In genomic region chr1:44812822-44813543, GRCh38 we compare ENCODE assay signal across 9 cellular contexts. TPM values are rescaled to one million over a fixed set of nuclear protein-coding genes. Genes with fewer than 3 reads are reported as not detected.
A peak's percentile ranks its signal among the peaks of the same experiment; 100 is the strongest.
DNase-seq lines count a peak whose midpoint lies in the region; TF ChIP-seq lines count a peak whose summit lies in the region.
"Had no signal": no experiment of that assay in that cellular context is flagged by ENCODE, and none has a peak within 500 bp of the region (broad histone marks: within the 10 kb centered on the region; RNA-seq: fewer than 3 reads in every experiment).

No MANE protein-coding gene starts in this region.

- WGBS in mammary epithelial cell (ENCODE audit: low coverage, missing lambda C conversion rate): 85% methylated on average over 4 of the region's 48 CpGs
- WGBS in testis, 2 donors: 62 to 82% methylated on average over 33 to 48 of the region's 48 CpGs

- peaks cover 35% of the 10 kb centered on the region for H3K36me3 Mint-ChIP-seq in T-helper 1 cell treated with Interleukin-12 subunit alpha and Interleukin-12 subunit beta and Interleukin-4 antibody, amounts not matched to agents 30 μg/mL and 1 μg/mL, for 36 hours (ENCODE audit: low read depth)

- H3K4me3 ChIP-seq in mammary epithelial cell (replicated peaks in 1 of 3; ENCODE audit: insufficient read depth in 1 of 3, low read depth in 2 of 3, low read length in 3 of 3) (no peak overlapping the region), testis (peak overlapping the region; percentile 29 to 36), PC-9 (no peak overlapping the region)

- H3K4me1 ChIP-seq in mammary epithelial cell (ENCODE audit: insufficient read depth, low read length) (peaks cover 57% of the 10 kb centered on the region), testis (peaks cover 41% of the 10 kb centered on the region), PC-9 (replicated peaks; ENCODE audit: insufficient read depth) (peaks cover 58% of the 10 kb centered on the region)

- CTCF ChIA-PET in mammary epithelial cell (lab: Charles Lee; ENCODE audit: low non-redundant PET) (no interaction called here), PC-9 (lab: Charles Lee) (no interaction called here)

- H2AFZ ChIP-seq in mammary epithelial cell (ENCODE audit: low read depth, low read length): no peak overlapping the region
- H2AFZ ChIP-seq in PC-9: no peak overlapping the region

- H4K20me1 ChIP-seq in mammary epithelial cell (ENCODE audit: insufficient read depth, low read length) (no peaks in the 10 kb centered on the region), PC-9 (ENCODE audit: insufficient read depth) (no peaks in the 10 kb centered on the region)

- H3K9me2 ChIP-seq in PC-9 (ENCODE audit: insufficient read depth): no peaks in the 10 kb centered on the region

- no peak overlapping the region for H3K9ac ChIP-seq in mammary epithelial cell (ENCODE audit: insufficient read depth, low read length)

- TF ChIP-seq POLR2A in testis (IDR thresholded peaks at IDR 0.05): no peak

- in situ Hi-C loops in mammary epithelial cell (cut with MboI; ENCODE audit: low sequenced_read_pairs in 2 of 2): no loop called here

- no peaks in the 10 kb centered on the region for H3K9me3 Mint-ChIP-seq in T-helper 1 cell treated with Interleukin-12 subunit alpha and Interleukin-12 subunit beta and Interleukin-4 antibody, amounts not matched to agents 30 μg/mL and 1 μg/mL, for 36 hours

- H3K4me3 Mint-ChIP-seq in T-helper 1 cell treated with Interleukin-12 subunit alpha and Interleukin-12 subunit beta and Interleukin-4 antibody, amounts not matched to agents 30 μg/mL and 1 μg/mL, for 36 hours: peak overlapping the region; percentile 91

- H3K27ac ChIP-seq in mammary epithelial cell (ENCODE audit: insufficient read depth, low read depth, low read length): no peak overlapping the region
- peak overlapping the region in 1 of 2 donors; percentile 79 for H3K27ac ChIP-seq in testis
- H3K27ac ChIP-seq in PC-9: no peak overlapping the region

- no peak overlapping the region for H3K27ac Mint-ChIP-seq in T-helper 1 cell treated with Interleukin-12 subunit alpha and Interleukin-12 subunit beta and Interleukin-4 antibody, amounts not matched to agents 30 μg/mL and 1 μg/mL, for 36 hours

- H3K79me2 ChIP-seq in mammary epithelial cell (ENCODE audit: insufficient read depth, low read length) (peaks cover 4% of the 10 kb centered on the region), PC-9 (ENCODE audit: low read depth) (no peaks in the 10 kb centered on the region; the same call in 1 of the 2 replicates)

- BruUV-seq in mammary epithelial cell (replicated peaks; lab: Mats Ljungman, UMichigan) (no TSS peak), PC-9 (replicated peaks; lab: Mats Ljungman, UMichigan) (no TSS peak)

- no peaks in the 10 kb centered on the region for H3K27me3 Mint-ChIP-seq in T-helper 1 cell treated with Interleukin-12 subunit alpha and Interleukin-12 subunit beta and Interleukin-4 antibody, amounts not matched to agents 30 μg/mL and 1 μg/mL, for 36 hours (ENCODE audit: low read depth)

- H3K36me3 ChIP-seq in mammary epithelial cell (ENCODE audit: insufficient read depth, low read length) (peaks cover 7% of the 10 kb centered on the region), testis (ENCODE audit: low read depth, missing control alignments) (no peaks in the 10 kb centered on the region), PC-9 (ENCODE audit: low read depth) (no peaks in the 10 kb centered on the region)

- TF ChIP-seq CTCF in mammary epithelial cell (conservative IDR thresholded peaks at IDR 0.05 in 1 of 2, IDR thresholded peaks at IDR 0.05 in 1 of 2; ENCODE audit: extremely low read depth in 1 of 2, insufficient read depth in 1 of 2, low read depth in 1 of 2, low read length in 2 of 2) (no peak), testis (IDR thresholded peaks at IDR 0.05) (no peak), PC-9 (conservative IDR thresholded peaks at IDR 0.05) (no peak)

- H3K4me1 Mint-ChIP-seq in T-helper 1 cell treated with Interleukin-12 subunit alpha and Interleukin-12 subunit beta and Interleukin-4 antibody, amounts not matched to agents 30 μg/mL and 1 μg/mL, for 36 hours (ENCODE audit: low read depth): peaks cover 57% of the 10 kb centered on the region

- dilution Hi-C loops in mammary epithelial cell (cut with HindIII; ENCODE audit: low sequenced_read_pairs): no loop called here

- H3K4me2 ChIP-seq in mammary epithelial cell (ENCODE audit: insufficient read depth, low read depth, low read length) (peak overlapping the region; percentile 70), PC-9 (no peak overlapping the region)

- H3K9me3 ChIP-seq in mammary epithelial cell (replicated peaks; ENCODE audit: insufficient read depth, low read length): no peaks in the 10 kb centered on the region
- no peaks in the 10 kb centered on the region for H3K9me3 ChIP-seq in testis
- no peaks in the 10 kb centered on the region for H3K9me3 ChIP-seq in PC-9 (ENCODE audit: insufficient read depth, low read depth)

- H3K27me3 ChIP-seq in mammary epithelial cell (ENCODE audit: insufficient read depth, low read length) (no peaks in the 10 kb centered on the region), testis (no peaks in the 10 kb centered on the region), PC-9 (ENCODE audit: insufficient read depth, low read depth) (no peaks in the 10 kb centered on the region)

- DNase-seq in T-helper 1 cell (no peak), mammary epithelial cell (no peak), left kidney (ENCODE audit: low read depth, low spot score) (peak; percentile 58), testis (no peak), PC-9 (no peak), A172 (ENCODE audit: low spot score) (no peak), NK-92 (lab: John Stamatoyannopoulos, UW; ENCODE audit: unreplicated experiment) (no peak)

- H3F3A ChIP-seq in PC-9 (ENCODE audit: insufficient read depth, low read depth): peaks cover 56% of the 10 kb centered on the region

- intact Hi-C loops in mammary epithelial cell (cut with micrococcal nuclease) (no loop called here), testis (cut with DNase I; ENCODE audit: low total_unique reads) (no loop called here), PC-9 (cut with micrococcal nuclease; ENCODE audit: unreplicated experiment) (no loop called here)

- POLR2A ChIA-PET in PC-9 (lab: Charles Lee; ENCODE audit: unreplicated experiment): interaction anchor here (0.7 kb wide), 1 partner anchor 205 kb away, joined by 6 read pairs; no protein-coding TSS in a partner anchor

RNA-seq across cellular contexts. Expression of gene BTBD19, which starts 4.7 kb away (rescaled TPM):
- total RNA-seq in mammary epithelial cell (10 to 100 TPM in 1 of 2 donors, 1 to 10 TPM in 1; 2.3 to 27.3 TPM), testis (10 to 100 TPM; 10.2 to 14.1 TPM), PC-9 (2021) (6.2 and 7.3 TPM in 2 replicates)
- polyA plus RNA-seq in mammary epithelial cell (4.6 TPM), testis (ENCODE audit: insufficient read depth, low read depth, low replicate concordance) (5.4 TPM)
- polyA minus RNA-seq in mammary epithelial cell: 22.7 TPM
- total RNA-seq in A172 (2014; rRNA removed; shearing (Covaris generic)): 4.8 and 9.4 TPM in 2 replicates

RNA-seq across cellular contexts. Expression of gene DYNLT4, which starts 5.8 kb away (rescaled TPM):
- total RNA-seq in mammary epithelial cell (not detected), testis (1 to 10 TPM; 3.2 to 4.0 TPM), PC-9 (2021) (2.8 and 4.3 TPM in 2 replicates)
- polyA plus RNA-seq in mammary epithelial cell (not detected), testis (ENCODE audit: insufficient read depth, low read depth, low replicate concordance) (0.47 TPM)
- polyA minus RNA-seq in mammary epithelial cell: not detected
- 6.3 TPM in 1 of 2 replicates, not detected in the other for total RNA-seq in A172 (2014; rRNA removed; shearing (Covaris generic))
- polyA plus RNA-seq: AG04450 had no signal

RNA-seq across cellular contexts. Expression of gene PLK3, which starts 12.8 kb away (rescaled TPM):
- 100 to 1,000 TPM in 1 of 2 donors, 10 to 100 TPM in 1; 53.5 to 101 TPM for total RNA-seq in mammary epithelial cell
- 54.6 TPM for polyA plus RNA-seq in mammary epithelial cell
- polyA minus RNA-seq in mammary epithelial cell: 73.4 TPM
- total RNA-seq in testis: 10 to 100 TPM; 16.4 to 17.2 TPM
- polyA plus RNA-seq in testis (ENCODE audit: insufficient read depth, low read depth, low replicate concordance): 7.2 TPM
- total RNA-seq in PC-9 (2021): 12.7 and 13.0 TPM in 2 replicates
- total RNA-seq in A172 (2014; rRNA removed; shearing (Covaris generic)): 11.3 and 15.9 TPM in 2 replicates

RNA-seq across cellular contexts. Expression of gene BEST4, which starts 25.0 kb away (rescaled TPM):
- total RNA-seq in mammary epithelial cell (under 1 TPM; 0.33 to 0.52 TPM), testis (1 to 10 TPM; 1.1 to 1.7 TPM), PC-9 (2021) (0.70 and 1.3 TPM in 2 replicates)
- polyA plus RNA-seq in mammary epithelial cell (0.39 TPM), testis (ENCODE audit: insufficient read depth, low read depth, low replicate concordance) (0.79 TPM)
- polyA minus RNA-seq in mammary epithelial cell: not detected
- total RNA-seq in A172 (2014; rRNA removed; shearing (Covaris generic)): 0.05 TPM in 1 of 2 replicates, not detected in the other

RNA-seq across cellular contexts. Expression of gene PTCH2, which starts 30.1 kb away (rescaled TPM):
- total RNA-seq in mammary epithelial cell (under 1 TPM; under 0.01 to 0.33 TPM), testis (10 to 100 TPM; 36.8 to 47.8 TPM), PC-9 (2021) (0.28 and 0.83 TPM in 2 replicates)
- polyA plus RNA-seq in mammary epithelial cell (0.03 TPM), testis (ENCODE audit: insufficient read depth, low read depth, low replicate concordance) (15.2 TPM)
- not detected for polyA minus RNA-seq in mammary epithelial cell
- total RNA-seq in A172 (2014; rRNA removed; shearing (Covaris generic)): not detected in 2 replicates

Comparison
In these comparisons a context has a peak if more than half of its experiments do, and no peak if none do; other contexts are left out.
1. H3K4me3 ChIP-seq: peak in testis (2 of 2); none in mammary epithelial cell (0 of 3) and PC-9 (single experiment).